Comparison of ENCODE assay signal across 1 cellular context in the genomic region with DNA sequence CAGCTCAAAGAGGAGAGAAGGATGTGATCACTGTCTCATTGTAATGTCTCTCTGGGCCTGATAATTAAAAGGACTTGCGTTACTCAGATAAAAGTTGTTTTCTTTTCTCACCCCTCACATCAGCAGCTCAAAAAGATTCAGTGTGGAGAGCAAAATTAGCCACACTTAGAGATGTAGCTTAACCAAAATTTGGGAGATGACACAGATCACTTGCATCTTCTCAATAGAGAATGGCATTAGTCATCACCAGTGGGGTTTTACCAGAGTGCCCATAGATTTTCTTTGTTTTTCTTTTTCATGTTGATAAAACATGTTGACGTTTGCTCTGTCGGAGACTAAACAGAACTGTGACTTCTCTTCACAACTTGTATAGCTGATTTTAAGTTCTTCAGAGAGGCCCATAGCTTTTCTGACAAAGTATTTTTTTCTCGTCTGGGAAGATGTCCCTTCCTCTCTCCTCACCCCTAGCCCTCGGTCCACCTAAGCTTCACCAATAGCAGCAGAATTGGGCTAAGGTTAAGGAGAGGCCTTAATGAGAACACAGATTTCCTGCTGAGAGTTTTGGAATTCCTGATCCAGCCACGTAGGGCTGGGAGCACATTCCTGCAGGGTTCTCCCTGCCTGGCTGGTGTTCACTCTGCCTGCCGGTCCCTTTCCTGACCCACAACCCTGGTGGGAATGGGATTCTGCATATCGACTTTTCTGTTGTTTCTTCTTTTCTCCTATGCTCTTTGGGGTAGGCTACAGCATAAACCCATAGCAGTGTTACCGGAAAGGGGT.
TF ChIP-seq lines count a peak whose summit lies in the region.

No MANE protein-coding gene starts in this region.

TF ChIP-seq in H1, 55 proteins besides CTCF, POLR2A, EP300 and RAD21:
- no peak for TF ChIP-seq GTF2F1 (IDR thresholded peaks at IDR 0.05; ENCODE audit: borderline replicate concordance, low read depth, low read length)
- TF ChIP-seq RBBP5 (IDR thresholded peaks at IDR 0.05; ENCODE audit: borderline replicate concordance, low read depth, low read length): no peak
- TF ChIP-seq, protein P1, sequence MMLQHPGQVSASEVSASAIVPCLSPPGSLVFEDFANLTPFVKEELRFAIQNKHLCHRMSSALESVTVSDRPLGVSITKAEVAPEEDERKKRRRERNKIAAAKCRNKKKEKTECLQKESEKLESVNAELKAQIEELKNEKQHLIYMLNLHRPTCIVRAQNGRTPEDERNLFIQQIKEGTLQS (IDR thresholded peaks at IDR 0.05; ENCODE audit: insufficient read depth, low read depth, low read length): no peak
- TF ChIP-seq TEAD4 (IDR thresholded peaks at IDR 0.05; ENCODE audit: low read depth, low read length): peak; percentile 77
- TF ChIP-seq CHD1 (IDR thresholded peaks at IDR 0.05; ENCODE audit: low read depth, low read length): no peak
- TF ChIP-seq RXRA (IDR thresholded peaks at IDR 0.05; ENCODE audit: insufficient read depth, low read depth, low read length): no peak
